1 cellular context compared by ENCODE assay signal in the genomic region with DNA sequence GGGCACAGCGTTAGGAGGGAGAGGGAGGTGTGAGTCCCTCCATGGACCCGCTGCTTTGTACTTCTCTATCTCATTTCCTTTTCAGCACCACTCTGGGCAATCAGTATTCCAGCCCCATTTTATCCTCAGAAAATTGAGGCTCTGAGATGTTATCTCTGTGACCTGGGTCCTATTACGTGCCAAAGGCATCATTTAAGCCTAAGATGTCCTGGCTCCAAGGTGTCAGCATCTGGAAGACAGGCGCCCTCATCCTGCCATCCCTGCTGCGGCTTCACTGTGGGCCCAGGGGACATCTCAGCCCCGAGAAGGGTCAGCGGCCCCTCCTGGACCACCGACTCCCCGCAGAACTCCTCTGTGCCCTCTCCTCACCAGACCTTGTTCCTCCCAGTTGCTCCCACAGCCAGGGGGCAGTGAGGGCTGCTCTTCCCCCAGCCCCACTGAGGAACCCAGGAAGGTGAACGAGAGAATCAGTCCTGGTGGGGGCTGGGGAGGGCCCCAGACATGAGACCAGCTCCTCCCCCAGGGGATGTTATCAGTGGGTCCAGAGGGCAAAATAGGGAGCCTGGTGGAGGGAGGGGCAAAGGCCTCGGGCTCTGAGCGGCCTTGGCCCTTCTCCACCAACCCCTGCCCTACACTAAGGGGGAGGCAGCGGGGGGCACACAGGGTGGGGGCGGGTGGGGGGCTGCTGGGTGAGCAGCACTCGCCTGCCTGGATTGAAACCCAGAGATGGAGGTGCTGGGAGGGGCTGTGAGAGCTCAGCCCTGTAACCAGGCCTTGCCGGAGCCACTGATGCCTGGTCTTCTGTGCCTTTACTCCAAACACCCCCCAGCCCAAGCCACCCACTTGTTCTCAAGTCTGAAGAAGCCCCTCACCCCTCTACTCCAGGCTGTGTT.
A peak's percentile ranks its signal among the peaks of the same experiment; 100 is the strongest.
TF ChIP-seq lines count a peak whose summit lies in the region.

No MANE protein-coding gene starts in this region.

TF ChIP-seq in HepG2, 621 proteins besides CTCF, POLR2A, EP300 and RAD21 (continued from another document and continues in another):
- TF ChIP-seq, protein P1, sequence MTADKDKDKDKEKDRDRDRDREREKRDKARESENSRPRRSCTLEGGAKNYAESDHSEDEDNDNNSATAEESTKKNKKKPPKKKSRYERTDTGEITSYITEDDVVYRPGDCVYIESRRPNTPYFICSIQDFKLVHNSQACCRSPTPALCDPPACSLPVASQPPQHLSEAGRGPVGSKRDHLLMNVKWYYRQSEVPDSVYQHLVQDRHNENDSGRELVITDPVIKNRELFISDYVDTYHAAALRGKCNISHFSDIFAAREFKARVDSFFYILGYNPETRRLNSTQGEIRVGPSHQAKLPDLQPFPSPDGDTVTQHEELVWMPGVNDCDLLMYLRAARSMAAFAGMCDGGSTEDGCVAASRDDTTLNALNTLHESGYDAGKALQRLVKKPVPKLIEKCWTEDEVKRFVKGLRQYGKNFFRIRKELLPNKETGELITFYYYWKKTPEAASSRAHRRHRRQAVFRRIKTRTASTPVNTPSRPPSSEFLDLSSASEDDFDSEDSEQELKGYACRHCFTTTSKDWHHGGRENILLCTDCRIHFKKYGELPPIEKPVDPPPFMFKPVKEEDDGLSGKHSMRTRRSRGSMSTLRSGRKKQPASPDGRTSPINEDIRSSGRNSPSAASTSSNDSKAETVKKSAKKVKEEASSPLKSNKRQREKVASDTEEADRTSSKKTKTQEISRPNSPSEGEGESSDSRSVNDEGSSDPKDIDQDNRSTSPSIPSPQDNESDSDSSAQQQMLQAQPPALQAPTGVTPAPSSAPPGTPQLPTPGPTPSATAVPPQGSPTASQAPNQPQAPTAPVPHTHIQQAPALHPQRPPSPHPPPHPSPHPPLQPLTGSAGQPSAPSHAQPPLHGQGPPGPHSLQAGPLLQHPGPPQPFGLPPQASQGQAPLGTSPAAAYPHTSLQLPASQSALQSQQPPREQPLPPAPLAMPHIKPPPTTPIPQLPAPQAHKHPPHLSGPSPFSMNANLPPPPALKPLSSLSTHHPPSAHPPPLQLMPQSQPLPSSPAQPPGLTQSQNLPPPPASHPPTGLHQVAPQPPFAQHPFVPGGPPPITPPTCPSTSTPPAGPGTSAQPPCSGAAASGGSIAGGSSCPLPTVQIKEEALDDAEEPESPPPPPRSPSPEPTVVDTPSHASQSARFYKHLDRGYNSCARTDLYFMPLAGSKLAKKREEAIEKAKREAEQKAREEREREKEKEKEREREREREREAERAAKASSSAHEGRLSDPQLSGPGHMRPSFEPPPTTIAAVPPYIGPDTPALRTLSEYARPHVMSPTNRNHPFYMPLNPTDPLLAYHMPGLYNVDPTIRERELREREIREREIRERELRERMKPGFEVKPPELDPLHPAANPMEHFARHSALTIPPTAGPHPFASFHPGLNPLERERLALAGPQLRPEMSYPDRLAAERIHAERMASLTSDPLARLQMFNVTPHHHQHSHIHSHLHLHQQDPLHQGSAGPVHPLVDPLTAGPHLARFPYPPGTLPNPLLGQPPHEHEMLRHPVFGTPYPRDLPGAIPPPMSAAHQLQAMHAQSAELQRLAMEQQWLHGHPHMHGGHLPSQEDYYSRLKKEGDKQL (CRISPR knock-in tag; IDR thresholded peaks at IDR 0.05; ENCODE audit: low read depth): peak; percentile 76; the same call in 1 of the 2 replicates
- TF ChIP-seq TSC22D2 (CRISPR knock-in tag; IDR thresholded peaks at IDR 0.05; ENCODE audit: borderline replicate concordance) (0 out of 2 replicates have a peak, but pooled peaks have one; percentile 18), ZNF564 (CRISPR knock-in tag; IDR thresholded peaks at IDR 0.05) (no peak), CENPX (CRISPR knock-in tag; IDR thresholded peaks at IDR 0.05) (no peak), IRF2 (CRISPR knock-in tag; IDR thresholded peaks at IDR 0.05) (peak; percentile 65), ZNF230 (CRISPR knock-in tag; IDR thresholded peaks at IDR 0.05) (no peak), PCBP2 (optimal IDR thresholded peaks at IDR 0.05; ENCODE audit: low read depth, low read length, poor library complexity, severe bottlenecking) (no peak), ZFP62 (CRISPR knock-in tag; IDR thresholded peaks at IDR 0.05) (no peak), ZNF850 (CRISPR knock-in tag; conservative IDR thresholded peaks at IDR 0.05) (0 out of 2 replicates have a peak, but pooled peaks have one; percentile 24), ZFP36L2 (CRISPR knock-in tag; IDR thresholded peaks at IDR 0.05) (no peak), POLR2AphosphoS5 (IDR thresholded peaks at IDR 0.05; ENCODE audit: low read depth, low read length) (peak; percentile 82), KLF12 (CRISPR knock-in tag; IDR thresholded peaks at IDR 0.05; ENCODE audit: borderline replicate concordance) (peak; percentile 38; the same call in 1 of the 2 replicates), JUNB (CRISPR knock-in tag; IDR thresholded peaks at IDR 0.05; ENCODE audit: borderline replicate concordance) (no peak), ZNF652 (CRISPR knock-in tag; IDR thresholded peaks at IDR 0.05; ENCODE audit: borderline replicate concordance, low read depth) (no peak; the same call in 1 of the 2 replicates), PRMT3 (CRISPR knock-in tag; IDR thresholded peaks at IDR 0.05; ENCODE audit: borderline replicate concordance, low read depth) (no peak), SRSF1 (optimal IDR thresholded peaks at IDR 0.05; ENCODE audit: low read depth, low read length) (peak; percentile 99), MEF2D (CRISPR knock-in tag; IDR thresholded peaks at IDR 0.05) (peak; percentile 70; the same call in 1 of the 2 replicates), JUND (CRISPR knock-in tag; IDR thresholded peaks at IDR 0.05) (peak; percentile 80), YEATS4 (CRISPR knock-in tag; IDR thresholded peaks at IDR 0.05; ENCODE audit: borderline replicate concordance) (peak; percentile 18; the same call in 1 of the 2 replicates), NFKBIZ (CRISPR knock-in tag; IDR thresholded peaks at IDR 0.05) (no peak), ZNF33A (CRISPR knock-in tag; IDR thresholded peaks at IDR 0.05; ENCODE audit: borderline replicate concordance) (no peak), XRCC5 (optimal IDR thresholded peaks at IDR 0.05; ENCODE audit: low read length) (peak; percentile 76), KLF11 (CRISPR knock-in tag; IDR thresholded peaks at IDR 0.05) (no peak), KLF15 (CRISPR knock-in tag; IDR thresholded peaks at IDR 0.05; ENCODE audit: borderline replicate concordance) (peak; percentile 51; the same call in 1 of the 2 replicates), ASH2L (IDR thresholded peaks at IDR 0.05; ENCODE audit: insufficient read length, low read depth, low read length) (peak; percentile 78), HNRNPLL (IDR thresholded peaks at IDR 0.05; ENCODE audit: low read depth, low read length, poor library complexity, severe bottlenecking) (no peak), RBM22 (optimal IDR thresholded peaks at IDR 0.05; ENCODE audit: low read length) (no peak), ZIK1 (CRISPR knock-in tag; IDR thresholded peaks at IDR 0.05; ENCODE audit: borderline replicate concordance, low read depth) (peak; percentile 48; the same call in 1 of the 2 replicates), ESRRA (CRISPR knock-in tag; IDR thresholded peaks at IDR 0.05; ENCODE audit: low read depth) (peak; percentile 81; the same call in 1 of the 2 replicates), TCF7 (IDR thresholded peaks at IDR 0.05; ENCODE audit: low read depth) (peak; percentile 42; the same call in 1 of the 2 replicates), ZNF879 (CRISPR knock-in tag; IDR thresholded peaks at IDR 0.05) (0 out of 2 replicates have a peak, but pooled peaks have one; percentile 9), ZNF232 (CRISPR knock-in tag; IDR thresholded peaks at IDR 0.05; ENCODE audit: borderline replicate concordance) (peak; percentile 71; the same call in 1 of the 2 replicates), ZNF607 (CRISPR knock-in tag; IDR thresholded peaks at IDR 0.05; ENCODE audit: borderline replicate concordance) (peak; percentile 66; the same call in 1 of the 2 replicates), ATM (IDR thresholded peaks at IDR 0.05; ENCODE audit: borderline replicate concordance) (no peak), SMYD3 (CRISPR knock-in tag; IDR thresholded peaks at IDR 0.05) (no peak; the same call in none of the 2 replicates), TGIF2 (CRISPR knock-in tag; IDR thresholded peaks at IDR 0.05) (0 out of 2 replicates have a peak, but pooled peaks have one; percentile 13), PPARG (CRISPR knock-in tag; conservative IDR thresholded peaks at IDR 0.05) (peak; percentile 93), ZC3H13 (CRISPR knock-in tag; IDR thresholded peaks at IDR 0.05) (peak; percentile 42; the same call in 1 of the 2 replicates)
- TF ChIP-seq, protein P2, sequence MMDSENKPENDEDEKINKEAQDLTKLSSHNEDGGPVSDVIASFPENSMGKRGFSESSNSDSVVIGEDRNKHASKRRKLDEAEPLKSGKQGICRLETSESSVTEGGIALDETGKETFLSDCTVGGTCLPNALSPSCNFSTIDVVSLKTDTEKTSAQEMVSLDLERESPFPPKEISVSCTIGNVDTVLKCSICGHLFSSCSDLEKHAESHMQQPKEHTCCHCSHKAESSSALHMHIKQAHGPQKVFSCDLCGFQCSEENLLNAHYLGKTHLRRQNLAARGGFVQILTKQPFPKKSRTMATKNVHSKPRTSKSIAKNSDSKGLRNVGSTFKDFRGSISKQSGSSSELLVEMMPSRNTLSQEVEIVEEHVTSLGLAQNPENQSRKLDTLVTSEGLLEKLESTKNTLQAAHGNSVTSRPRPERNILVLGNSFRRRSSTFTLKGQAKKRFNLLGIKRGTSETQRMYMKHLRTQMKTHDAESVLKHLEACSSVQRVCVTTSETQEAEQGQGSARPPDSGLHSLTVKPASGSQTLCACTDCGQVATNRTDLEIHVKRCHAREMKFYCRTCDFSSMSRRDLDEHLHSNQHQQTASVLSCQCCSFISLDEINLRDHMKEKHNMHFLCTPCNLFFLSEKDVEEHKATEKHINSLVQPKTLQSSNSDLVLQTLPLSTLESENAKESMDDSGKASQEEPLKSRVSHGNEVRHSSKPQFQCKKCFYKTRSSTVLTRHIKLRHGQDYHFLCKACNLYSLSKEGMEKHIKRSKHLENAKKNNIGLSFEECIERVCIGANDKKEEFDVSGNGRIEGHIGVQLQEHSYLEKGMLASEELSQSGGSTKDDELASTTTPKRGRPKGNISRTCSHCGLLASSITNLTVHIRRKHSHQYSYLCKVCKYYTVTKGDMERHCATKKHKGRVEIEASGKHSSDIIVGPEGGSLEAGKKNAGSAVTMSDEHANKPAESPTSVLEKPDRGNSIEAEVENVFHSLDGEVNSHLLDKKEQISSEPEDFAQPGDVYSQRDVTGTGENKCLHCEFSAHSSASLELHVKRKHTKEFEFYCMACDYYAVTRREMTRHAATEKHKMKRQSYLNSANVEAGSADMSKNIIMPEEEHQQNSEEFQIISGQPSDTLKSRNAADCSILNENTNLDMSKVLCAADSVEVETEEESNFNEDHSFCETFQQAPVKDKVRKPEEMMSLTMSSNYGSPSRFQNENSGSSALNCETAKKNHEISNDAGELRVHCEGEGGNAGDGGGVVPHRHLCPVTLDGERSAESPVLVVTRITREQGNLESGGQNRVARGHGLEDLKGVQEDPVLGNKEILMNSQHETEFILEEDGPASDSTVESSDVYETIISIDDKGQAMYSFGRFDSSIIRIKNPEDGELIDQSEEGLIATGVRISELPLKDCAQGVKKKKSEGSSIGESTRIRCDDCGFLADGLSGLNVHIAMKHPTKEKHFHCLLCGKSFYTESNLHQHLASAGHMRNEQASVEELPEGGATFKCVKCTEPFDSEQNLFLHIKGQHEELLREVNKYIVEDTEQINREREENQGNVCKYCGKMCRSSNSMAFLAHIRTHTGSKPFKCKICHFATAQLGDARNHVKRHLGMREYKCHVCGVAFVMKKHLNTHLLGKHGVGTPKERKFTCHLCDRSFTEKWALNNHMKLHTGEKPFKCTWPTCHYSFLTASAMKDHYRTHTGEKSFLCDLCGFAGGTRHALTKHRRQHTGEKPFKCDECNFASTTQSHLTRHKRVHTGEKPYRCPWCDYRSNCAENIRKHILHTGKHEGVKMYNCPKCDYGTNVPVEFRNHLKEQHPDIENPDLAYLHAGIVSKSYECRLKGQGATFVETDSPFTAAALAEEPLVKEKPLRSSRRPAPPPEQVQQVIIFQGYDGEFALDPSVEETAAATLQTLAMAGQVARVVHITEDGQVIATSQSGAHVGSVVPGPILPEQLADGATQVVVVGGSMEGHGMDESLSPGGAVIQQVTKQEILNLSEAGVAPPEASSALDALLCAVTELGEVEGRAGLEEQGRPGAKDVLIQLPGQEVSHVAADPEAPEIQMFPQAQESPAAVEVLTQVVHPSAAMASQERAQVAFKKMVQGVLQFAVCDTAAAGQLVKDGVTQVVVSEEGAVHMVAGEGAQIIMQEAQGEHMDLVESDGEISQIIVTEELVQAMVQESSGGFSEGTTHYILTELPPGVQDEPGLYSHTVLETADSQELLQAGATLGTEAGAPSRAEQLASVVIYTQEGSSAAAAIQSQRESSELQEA (CRISPR knock-in tag; IDR thresholded peaks at IDR 0.05; ENCODE audit: not compliant biosample characterization): no peak
- TF ChIP-seq, protein P3, sequence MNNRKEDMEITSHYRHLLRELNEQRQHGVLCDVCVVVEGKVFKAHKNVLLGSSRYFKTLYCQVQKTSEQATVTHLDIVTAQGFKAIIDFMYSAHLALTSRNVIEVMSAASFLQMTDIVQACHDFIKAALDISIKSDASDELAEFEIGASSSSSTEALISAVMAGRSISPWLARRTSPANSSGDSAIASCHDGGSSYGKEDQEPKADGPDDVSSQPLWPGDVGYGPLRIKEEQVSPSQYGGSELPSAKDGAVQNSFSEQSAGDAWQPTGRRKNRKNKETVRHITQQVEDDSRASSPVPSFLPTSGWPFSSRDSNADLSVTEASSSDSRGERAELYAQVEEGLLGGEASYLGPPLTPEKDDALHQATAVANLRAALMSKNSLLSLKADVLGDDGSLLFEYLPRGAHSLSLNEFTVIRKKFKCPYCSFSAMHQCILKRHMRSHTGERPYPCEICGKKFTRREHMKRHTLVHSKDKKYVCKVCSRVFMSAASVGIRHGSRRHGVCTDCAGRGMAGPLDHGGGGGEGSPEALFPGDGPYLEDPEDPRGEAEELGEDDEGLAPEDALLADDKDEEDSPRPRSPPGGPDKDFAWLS (CRISPR knock-in tag; IDR thresholded peaks at IDR 0.05; ENCODE audit: borderline replicate concordance): no peak
- TF ChIP-seq, protein P4, sequence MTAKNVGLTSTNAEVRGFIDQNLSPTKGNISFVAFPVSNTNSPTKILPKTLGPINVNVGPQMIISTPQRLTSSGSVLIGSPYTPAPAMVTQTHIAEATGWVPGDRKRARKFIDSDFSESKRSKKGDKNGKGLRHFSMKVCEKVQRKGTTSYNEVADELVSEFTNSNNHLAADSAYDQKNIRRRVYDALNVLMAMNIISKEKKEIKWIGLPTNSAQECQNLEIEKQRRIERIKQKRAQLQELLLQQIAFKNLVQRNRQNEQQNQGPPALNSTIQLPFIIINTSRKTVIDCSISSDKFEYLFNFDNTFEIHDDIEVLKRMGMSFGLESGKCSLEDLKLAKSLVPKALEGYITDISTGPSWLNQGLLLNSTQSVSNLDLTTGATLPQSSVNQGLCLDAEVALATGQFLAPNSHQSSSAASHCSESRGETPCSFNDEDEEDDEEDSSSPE (CRISPR knock-in tag; IDR thresholded peaks at IDR 0.05): no peak
- TF ChIP-seq, protein P5, sequence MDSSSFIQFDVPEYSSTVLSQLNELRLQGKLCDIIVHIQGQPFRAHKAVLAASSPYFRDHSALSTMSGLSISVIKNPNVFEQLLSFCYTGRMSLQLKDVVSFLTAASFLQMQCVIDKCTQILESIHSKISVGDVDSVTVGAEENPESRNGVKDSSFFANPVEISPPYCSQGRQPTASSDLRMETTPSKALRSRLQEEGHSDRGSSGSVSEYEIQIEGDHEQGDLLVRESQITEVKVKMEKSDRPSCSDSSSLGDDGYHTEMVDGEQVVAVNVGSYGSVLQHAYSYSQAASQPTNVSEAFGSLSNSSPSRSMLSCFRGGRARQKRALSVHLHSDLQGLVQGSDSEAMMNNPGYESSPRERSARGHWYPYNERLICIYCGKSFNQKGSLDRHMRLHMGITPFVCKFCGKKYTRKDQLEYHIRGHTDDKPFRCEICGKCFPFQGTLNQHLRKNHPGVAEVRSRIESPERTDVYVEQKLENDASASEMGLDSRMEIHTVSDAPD (CRISPR knock-in tag; IDR thresholded peaks at IDR 0.05): no peak; the same call in 1 of the 2 replicates
